In genomic region chr22:28043269-28043668, GRCh38 we compare ENCODE assay signal across 23 cellular contexts.
"Had no signal": no experiment of that assay in that cellular context is flagged by ENCODE, and none has a peak within 500 bp of the region (broad histone marks: within the 10 kb centered on the region; RNA-seq: fewer than 3 reads in every experiment).

No MANE protein-coding gene starts in this region.

- H3K27me3 ChIP-seq: gastroesophageal sphincter, ovary, upper lobe of left lung had no signal

- H3K27ac ChIP-seq: gastroesophageal sphincter, ovary, prostate gland, thoracic aorta, upper lobe of left lung had no signal

- ATAC-seq: activated naive CD4-positive, alpha-beta T cell treated with anti-CD3 and anti-CD28 coated beads, Interleukin-2, amount 50 U/mL, for 72 hours; activated T-helper 17 cell treated with anti-CD3 and anti-CD28 coated beads, Interleukin-2, amount 50 U/mL, for 72 hours; gastroesophageal sphincter; left lobe of liver; natural killer cell; WTC11 had no signal

- DNase-seq: activated CD8-positive, alpha-beta memory T cell treated with anti-CD3 and anti-CD28 coated beads for 24 hours; activated CD8-positive, alpha-beta memory T cell treated with anti-CD3 and anti-CD28 coated beads, Interleukin-2, amount 50 U/mL, for 4 hours; activated T-cell treated with anti-CD3 and anti-CD28 coated beads, Interleukin-2, amount 50 U/mL, for 24 hours; aorta; central memory CD4-positive, alpha-beta T cell; dermis blood vessel endothelial cell; effector CD8-positive, alpha-beta T cell; erythroblast; kidney; midbrain; natural killer cell; ovary; stimulated activated CD4-positive, alpha-beta T cell treated with anti-CD3 and anti-CD28 coated beads, Interleukin-4, amount 100 ng/mL, for 24 hours; stimulated activated naive CD4-positive, alpha-beta T cell treated with Interleukin-2 at 50 U/mL for 16 hours; T1000; upper lobe of left lung had no signal

- H3K4me3 ChIP-seq: gastroesophageal sphincter, ovary, prostate gland, thoracic aorta, upper lobe of left lung had no signal

- H3K4me1 ChIP-seq: prostate gland had no signal

- H3K36me3 ChIP-seq: gastroesophageal sphincter, ovary, prostate gland, thoracic aorta, upper lobe of left lung had no signal

- H3K9me3 ChIP-seq: gastroesophageal sphincter, ovary, prostate gland, thoracic aorta, upper lobe of left lung had no signal
